1 cellular context compared by ENCODE assay signal in the genomic region with DNA sequence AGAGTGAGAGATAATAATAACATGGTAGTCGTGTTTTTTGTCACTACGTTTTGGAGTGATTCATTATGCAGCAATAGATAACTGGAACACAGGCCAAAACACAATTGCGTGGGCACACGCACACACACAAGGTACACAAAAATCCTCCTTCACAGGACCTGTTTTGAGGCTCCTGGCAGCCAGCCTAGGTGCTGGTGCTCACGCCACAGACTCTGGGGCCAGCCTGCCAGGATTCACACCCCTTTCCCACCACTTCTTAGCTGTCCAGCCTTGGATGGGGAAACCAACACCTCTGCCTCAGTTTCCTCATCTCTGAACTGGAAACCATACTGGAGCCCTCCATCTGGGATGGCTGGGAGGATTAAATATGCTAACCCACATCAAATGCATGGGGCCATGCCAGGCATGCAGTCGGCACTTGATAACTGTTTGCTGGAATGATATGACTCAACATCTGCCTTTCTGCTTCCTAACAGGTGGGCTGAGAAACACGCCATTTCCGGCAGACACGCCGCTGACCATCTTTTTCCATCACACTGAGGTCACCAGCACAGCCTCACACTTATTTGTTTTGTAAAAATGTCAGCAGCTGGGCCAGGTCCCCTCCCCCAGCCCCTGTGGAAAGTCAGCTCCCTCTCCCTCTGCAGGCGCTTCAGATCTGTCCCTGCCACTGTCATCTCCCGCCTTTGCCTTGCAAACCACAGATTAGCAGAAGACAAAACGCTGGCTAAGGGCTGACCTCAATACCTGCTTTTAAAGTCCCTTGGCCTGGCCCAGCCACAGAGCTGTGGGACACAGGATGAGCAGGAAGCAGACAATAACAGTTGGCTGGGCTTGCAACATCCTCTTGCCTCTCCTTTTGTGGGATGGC.
TF ChIP-seq lines count a peak whose summit lies in the region.

No MANE protein-coding gene starts in this region.

TF ChIP-seq in K562, 482 proteins besides CTCF, POLR2A, EP300 and RAD21 (continued from another document and continues in another):
- TF ChIP-seq HNRNPL (IDR thresholded peaks at IDR 0.05; ENCODE audit: low read depth, low read length) (no peak), U2AF2 (optimal IDR thresholded peaks at IDR 0.05; ENCODE audit: low read depth, low read length) (no peak), NR4A1 (CRISPR knock-in tag; IDR thresholded peaks at IDR 0.05) (no peak), NR4A1 (tag; IDR thresholded peaks at IDR 0.05) (no peak), ZNF311 (CRISPR knock-in tag; IDR thresholded peaks at IDR 0.05) (no peak), SMARCA5 (IDR thresholded peaks at IDR 0.05) (no peak), TEAD4 (IDR thresholded peaks at IDR 0.05; ENCODE audit: low read length) (peak; percentile 47; the same call in 1 of the 2 replicates), TEAD4 (CRISPR knock-in tag; IDR thresholded peaks at IDR 0.05; ENCODE audit: borderline replicate concordance) (0 out of 2 replicates have a peak, but pooled peaks have one; percentile 42), ELF4 (CRISPR knock-in tag; IDR thresholded peaks at IDR 0.05) (no peak), DNMT1 (IDR thresholded peaks at IDR 0.05) (no peak), MAFG (tag; conservative IDR thresholded peaks at IDR 0.05) (no peak), ATF7 (IDR thresholded peaks at IDR 0.05) (peak; percentile 87), ZBTB11 (CRISPR knock-in tag; IDR thresholded peaks at IDR 0.05) (no peak), ZNF512 (tag; IDR thresholded peaks at IDR 0.05) (no peak), ADNP (tag; IDR thresholded peaks at IDR 0.05) (no peak), ZNF764 (CRISPR knock-in tag; IDR thresholded peaks at IDR 0.05; ENCODE audit: low read depth) (no peak), MBD2 (IDR thresholded peaks at IDR 0.05; ENCODE audit: borderline replicate concordance, low read depth) (no peak), PTBP1 (IDR thresholded peaks at IDR 0.05; ENCODE audit: low read depth, low read length) (no peak), ETV1 (tag; conservative IDR thresholded peaks at IDR 0.05; ENCODE audit: low read depth) (peak; percentile 50; the same call in 1 of the 2 replicates), ZNF76 (CRISPR knock-in tag; IDR thresholded peaks at IDR 0.05; ENCODE audit: borderline replicate concordance) (no peak), FOXP1 (CRISPR knock-in tag; IDR thresholded peaks at IDR 0.05) (no peak), PCBP1 (IDR thresholded peaks at IDR 0.05; ENCODE audit: low read depth, low read length, poor library complexity, severe bottlenecking) (no peak), ZNF197 (CRISPR knock-in tag; IDR thresholded peaks at IDR 0.05; ENCODE audit: low read depth) (no peak), HDAC8 (tag; IDR thresholded peaks at IDR 0.05) (no peak), ZNF695 (CRISPR knock-in tag; IDR thresholded peaks at IDR 0.05) (no peak), TARDBP (IDR thresholded peaks at IDR 0.05) (no peak), IRF1 (CRISPR knock-in tag; IDR thresholded peaks at IDR 0.05; ENCODE audit: borderline replicate concordance) (no peak), ZNF785 (CRISPR knock-in tag; IDR thresholded peaks at IDR 0.05) (no peak), CAMTA2 (CRISPR knock-in tag; conservative IDR thresholded peaks at IDR 0.05) (no peak), PHTF2 (CRISPR knock-in tag; IDR thresholded peaks at IDR 0.05) (no peak), ESRRA (IDR thresholded peaks at IDR 0.05; ENCODE audit: borderline replicate concordance, low read depth) (0 out of 2 replicates have a peak, but pooled peaks have one; percentile 19), HNRNPH1 (optimal IDR thresholded peaks at IDR 0.05; ENCODE audit: low read depth, low read length) (no peak), SMARCA4 (IDR thresholded peaks at IDR 0.05) (peak; percentile 62), ZFPM2 (CRISPR knock-in tag; IDR thresholded peaks at IDR 0.05) (no peak), XRCC5 (IDR thresholded peaks at IDR 0.05; ENCODE audit: low read depth, low read length) (no peak), ZNF263 (CRISPR knock-in tag; IDR thresholded peaks at IDR 0.05; ENCODE audit: borderline replicate concordance) (no peak), PYGO2 (tag; IDR thresholded peaks at IDR 0.05) (no peak), MAZ (CRISPR knock-in tag; conservative IDR thresholded peaks at IDR 0.05 in 1 of 2, IDR thresholded peaks at IDR 0.05 in 1 of 2) (no peak), ERF (CRISPR knock-in tag; IDR thresholded peaks at IDR 0.05) (no peak), HSF4 (CRISPR knock-in tag; IDR thresholded peaks at IDR 0.05; ENCODE audit: borderline replicate concordance) (no peak), PHF21A (IDR thresholded peaks at IDR 0.05; ENCODE audit: borderline replicate concordance, low read depth) (no peak), XRCC3 (IDR thresholded peaks at IDR 0.05) (no peak), CBFA2T2 (conservative IDR thresholded peaks at IDR 0.05) (peak; percentile 59), GTF2E2 (tag; IDR thresholded peaks at IDR 0.05) (no peak), HIVEP1 (CRISPR knock-in tag; IDR thresholded peaks at IDR 0.05) (no peak), TRIM25 (IDR thresholded peaks at IDR 0.05; ENCODE audit: borderline replicate concordance) (no peak), ZNF696 (CRISPR knock-in tag; conservative IDR thresholded peaks at IDR 0.05) (no peak), TEAD2 (tag; IDR thresholded peaks at IDR 0.05) (no peak), FIP1L1 (IDR thresholded peaks at IDR 0.05; ENCODE audit: low read depth, low read length, poor library complexity, severe bottlenecking) (no peak), TBL1XR1 (IDR thresholded peaks at IDR 0.05; ENCODE audit: low read length in 2 of 2) (no peak; a peak in 1 of 4 replicates)
- TF ChIP-seq, protein P1, sequence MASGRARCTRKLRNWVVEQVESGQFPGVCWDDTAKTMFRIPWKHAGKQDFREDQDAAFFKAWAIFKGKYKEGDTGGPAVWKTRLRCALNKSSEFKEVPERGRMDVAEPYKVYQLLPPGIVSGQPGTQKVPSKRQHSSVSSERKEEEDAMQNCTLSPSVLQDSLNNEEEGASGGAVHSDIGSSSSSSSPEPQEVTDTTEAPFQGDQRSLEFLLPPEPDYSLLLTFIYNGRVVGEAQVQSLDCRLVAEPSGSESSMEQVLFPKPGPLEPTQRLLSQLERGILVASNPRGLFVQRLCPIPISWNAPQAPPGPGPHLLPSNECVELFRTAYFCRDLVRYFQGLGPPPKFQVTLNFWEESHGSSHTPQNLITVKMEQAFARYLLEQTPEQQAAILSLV (tag; IDR thresholded peaks at IDR 0.05) = no peak
- TF ChIP-seq, protein P2, sequence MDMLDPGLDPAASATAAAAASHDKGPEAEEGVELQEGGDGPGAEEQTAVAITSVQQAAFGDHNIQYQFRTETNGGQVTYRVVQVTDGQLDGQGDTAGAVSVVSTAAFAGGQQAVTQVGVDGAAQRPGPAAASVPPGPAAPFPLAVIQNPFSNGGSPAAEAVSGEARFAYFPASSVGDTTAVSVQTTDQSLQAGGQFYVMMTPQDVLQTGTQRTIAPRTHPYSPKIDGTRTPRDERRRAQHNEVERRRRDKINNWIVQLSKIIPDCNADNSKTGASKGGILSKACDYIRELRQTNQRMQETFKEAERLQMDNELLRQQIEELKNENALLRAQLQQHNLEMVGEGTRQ (CRISPR knock-in tag; IDR thresholded peaks at IDR 0.05) = no peak
- TF ChIP-seq, protein P3, sequence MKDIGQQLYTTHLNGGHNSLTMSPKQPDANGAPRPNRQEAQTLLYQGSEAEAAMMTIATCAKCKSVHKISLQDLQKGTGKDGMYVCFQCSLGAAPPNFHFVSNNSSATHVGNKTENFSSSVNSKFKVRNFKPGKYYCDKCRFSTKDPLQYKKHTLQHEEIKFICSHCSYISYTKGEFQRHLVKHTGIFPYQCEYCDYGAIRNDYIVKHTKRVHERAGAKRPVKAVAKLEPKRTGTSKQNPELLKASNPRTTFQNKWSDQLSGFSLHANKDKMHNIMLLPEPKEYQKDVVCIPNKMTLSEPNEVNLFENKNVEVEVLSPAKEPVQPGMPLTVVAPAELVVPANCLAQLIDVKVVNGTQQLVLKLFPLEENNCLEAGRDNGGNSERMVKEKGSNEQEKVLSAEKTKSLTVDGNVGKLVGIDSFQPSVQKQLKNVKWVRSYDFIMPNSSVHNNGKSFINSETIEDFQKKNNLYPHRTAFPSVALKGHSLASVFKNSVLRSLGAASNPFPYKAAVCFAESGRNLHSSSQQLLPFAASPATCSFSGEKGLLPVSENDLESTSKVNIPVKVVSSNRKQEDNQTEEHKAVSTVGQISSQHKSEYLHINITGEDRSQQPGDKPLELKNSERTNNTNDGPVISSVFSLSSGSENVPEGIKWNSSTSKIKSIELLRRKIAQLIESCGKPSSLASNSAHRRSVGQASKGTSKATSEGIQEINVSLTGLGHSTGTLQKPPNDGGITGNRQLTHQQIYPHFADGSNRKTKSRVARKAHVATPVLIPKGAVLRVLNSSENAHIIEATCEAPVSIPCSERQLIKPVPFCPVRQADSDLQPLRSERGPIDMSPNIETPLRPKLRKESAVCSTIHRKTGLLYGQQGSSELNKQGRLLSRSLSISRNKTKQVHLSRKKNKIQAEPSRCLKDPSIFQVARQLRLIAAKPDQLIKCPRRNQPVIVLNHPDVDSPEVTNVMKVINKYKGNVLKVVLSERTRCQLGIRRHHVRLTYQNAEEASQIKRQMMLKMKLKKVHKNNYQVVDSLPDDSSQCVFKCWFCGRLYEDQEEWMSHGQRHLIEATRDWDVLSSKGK (CRISPR knock-in tag; IDR thresholded peaks at IDR 0.05) = no peak
- TF ChIP-seq, protein P4, sequence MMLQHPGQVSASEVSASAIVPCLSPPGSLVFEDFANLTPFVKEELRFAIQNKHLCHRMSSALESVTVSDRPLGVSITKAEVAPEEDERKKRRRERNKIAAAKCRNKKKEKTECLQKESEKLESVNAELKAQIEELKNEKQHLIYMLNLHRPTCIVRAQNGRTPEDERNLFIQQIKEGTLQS (IDR thresholded peaks at IDR 0.05) = peak; percentile 92
- TF ChIP-seq, protein P4 (CRISPR knock-in tag; conservative IDR thresholded peaks at IDR 0.05) = peak; percentile 89; the same call in 1 of the 2 replicates
- TF ChIP-seq, protein P5, sequence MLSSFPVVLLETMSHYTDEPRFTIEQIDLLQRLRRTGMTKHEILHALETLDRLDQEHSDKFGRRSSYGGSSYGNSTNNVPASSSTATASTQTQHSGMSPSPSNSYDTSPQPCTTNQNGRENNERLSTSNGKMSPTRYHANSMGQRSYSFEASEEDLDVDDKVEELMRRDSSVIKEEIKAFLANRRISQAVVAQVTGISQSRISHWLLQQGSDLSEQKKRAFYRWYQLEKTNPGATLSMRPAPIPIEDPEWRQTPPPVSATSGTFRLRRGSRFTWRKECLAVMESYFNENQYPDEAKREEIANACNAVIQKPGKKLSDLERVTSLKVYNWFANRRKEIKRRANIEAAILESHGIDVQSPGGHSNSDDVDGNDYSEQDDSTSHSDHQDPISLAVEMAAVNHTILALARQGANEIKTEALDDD (IDR thresholded peaks at IDR 0.05) = no peak
